In the genomic region with DNA sequence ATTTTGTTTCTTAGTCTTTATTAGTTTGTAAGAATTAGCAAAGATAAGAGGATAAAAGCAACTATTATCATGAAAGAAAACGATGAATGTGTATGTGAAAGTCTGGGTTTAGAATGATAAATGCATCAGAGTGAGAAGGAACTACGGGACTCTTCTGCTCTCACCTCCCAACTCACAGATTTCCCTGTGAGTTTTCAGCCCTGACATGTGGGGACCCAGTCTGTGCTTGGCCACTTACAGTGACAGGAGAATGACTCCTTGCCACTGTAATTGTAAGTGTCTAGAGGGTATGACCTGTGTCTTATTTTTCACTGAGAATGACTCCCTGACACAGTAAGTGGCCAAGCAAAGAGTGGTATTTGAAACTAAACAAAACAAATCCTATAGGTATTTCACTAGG, we compare ENCODE assay signal across 1 cellular context.
TF ChIP-seq lines count a peak whose summit lies in the region.

No MANE protein-coding gene starts in this region.

TF ChIP-seq in GM12878, 131 proteins besides CTCF, POLR2A, EP300 and RAD21:
- TF ChIP-seq RB1 (IDR thresholded peaks at IDR 0.05; ENCODE audit: borderline replicate concordance): no peak
- TF ChIP-seq, protein P1, sequence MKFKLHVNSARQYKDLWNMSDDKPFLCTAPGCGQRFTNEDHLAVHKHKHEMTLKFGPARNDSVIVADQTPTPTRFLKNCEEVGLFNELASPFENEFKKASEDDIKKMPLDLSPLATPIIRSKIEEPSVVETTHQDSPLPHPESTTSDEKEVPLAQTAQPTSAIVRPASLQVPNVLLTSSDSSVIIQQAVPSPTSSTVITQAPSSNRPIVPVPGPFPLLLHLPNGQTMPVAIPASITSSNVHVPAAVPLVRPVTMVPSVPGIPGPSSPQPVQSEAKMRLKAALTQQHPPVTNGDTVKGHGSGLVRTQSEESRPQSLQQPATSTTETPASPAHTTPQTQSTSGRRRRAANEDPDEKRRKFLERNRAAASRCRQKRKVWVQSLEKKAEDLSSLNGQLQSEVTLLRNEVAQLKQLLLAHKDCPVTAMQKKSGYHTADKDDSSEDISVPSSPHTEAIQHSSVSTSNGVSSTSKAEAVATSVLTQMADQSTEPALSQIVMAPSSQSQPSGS (IDR thresholded peaks at IDR 0.05; ENCODE audit: low read length): no peak
- no peak for TF ChIP-seq STAT3 (IDR thresholded peaks at IDR 0.05; ENCODE audit: low read depth, low read length)
- TF ChIP-seq WRNIP1 (IDR thresholded peaks at IDR 0.05; ENCODE audit: borderline replicate concordance, low read depth, low read length): 0 out of 2 replicates have a peak, but pooled peaks have one; percentile 77
- TF ChIP-seq PAX8 (IDR thresholded peaks at IDR 0.05): no peak
